ENCODE assay signal across 21 cellular contexts in the genomic region with DNA sequence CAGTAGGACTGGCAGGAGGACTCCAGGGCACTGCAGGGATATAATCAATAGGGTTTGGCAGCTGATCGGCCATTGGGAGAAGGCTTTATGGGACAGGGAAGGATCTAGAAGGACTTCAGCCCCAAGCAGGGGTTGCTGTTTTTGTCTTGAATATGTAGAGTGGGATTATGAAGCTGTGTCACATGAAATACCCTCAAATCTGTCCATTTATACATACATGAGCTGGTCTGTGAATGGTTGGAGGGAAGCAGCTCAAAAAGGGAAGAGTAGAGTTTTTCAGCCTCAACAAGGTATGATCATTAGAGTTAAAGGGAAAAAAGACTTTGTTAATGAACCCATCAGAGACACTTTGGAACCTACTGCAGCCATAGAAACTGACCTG.
DNase-seq lines count a peak whose midpoint lies in the region; ATAC-seq, FAIRE-seq and TF ChIP-seq lines count a peak whose summit lies in the region.
"Had no signal": no experiment of that assay in that cellular context is flagged by ENCODE, and none has a peak within 500 bp of the region (broad histone marks: within the 10 kb centered on the region; RNA-seq: fewer than 3 reads in every experiment).

No MANE protein-coding gene starts in this region.

- no peak overlapping the region for H3K9ac ChIP-seq in PC-3 (ENCODE audit: low read length)

- no peaks in the 10 kb centered on the region for H3K36me3 Mint-ChIP-seq in activated T-cell treated with anti-CD3 and anti-CD28 coated beads, Interleukin-2, amount 50 U/mL, for 24 hours (ENCODE audit: low read depth)
- H3K36me3 Mint-ChIP-seq in activated T-cell treated with anti-CD3 and anti-CD28 coated beads, Interleukin-2, amount 50 U/mL, for 72 hours (ENCODE audit: insufficient read depth in 2 of 2) = no peaks in the 10 kb centered on the region
- no peaks in the 10 kb centered on the region for H3K36me3 Mint-ChIP-seq in stimulated activated naive B cell treated with anti-CD40 and anti-IgM and Interleukin-4, amounts not matched to agents 10 μg/mL and 1 μg/mL and 100 μg/mL, for 72 hours
- H3K36me3 Mint-ChIP-seq: activated naive CD4-positive, alpha-beta T cell treated with anti-CD3 and anti-CD28 coated beads, Interleukin-2, amount 50 U/mL, for 72 hours had no signal

- POLR2A ChIA-PET in PC-3 (lab: Charles Lee; ENCODE audit: unreplicated experiment) = interaction anchor here (0.5 to 0.6 kb wide), 3 partner anchors 14 to 113 kb away, joined by 3 to 13 read pairs (median 4); no protein-coding TSS in a partner anchor

- H3K79me2 ChIP-seq in PC-3 (ENCODE audit: low read length) = no peaks in the 10 kb centered on the region

- no peaks in the 10 kb centered on the region for H3K27me3 Mint-ChIP-seq in activated T-cell treated with anti-CD3 and anti-CD28 coated beads, Interleukin-2, amount 50 U/mL, for 24 hours
- no peaks in the 10 kb centered on the region for H3K27me3 Mint-ChIP-seq in activated T-cell treated with anti-CD3 and anti-CD28 coated beads, Interleukin-2, amount 50 U/mL, for 72 hours (ENCODE audit: low read depth)
- H3K27me3 Mint-ChIP-seq in stimulated activated naive B cell treated with anti-CD40 and anti-IgM and Interleukin-4, amounts not matched to agents 10 μg/mL and 1 μg/mL and 100 μg/mL, for 72 hours = no peaks in the 10 kb centered on the region
- H3K27me3 Mint-ChIP-seq: stimulated activated naive CD8-positive, alpha-beta T cell treated with anti-CD3 and anti-CD28 coated beads, Interleukin-15, amount 100 ng/mL, for 72 hours had no signal

- H3K4me3 ChIP-seq in PC-3 (ENCODE audit: low read length) (peak overlapping the region; percentile 21; the same call in 1 of the 2 replicates), esophagus (ENCODE audit: low read depth in 1 of 2, low read length in 2 of 2) (no peak overlapping the region)
- H3K4me3 ChIP-seq: coronary artery, lower lobe of right lung, pancreas had no signal

- no peaks in the 10 kb centered on the region for H4K20me1 ChIP-seq in PC-3 (ENCODE audit: low read length)

- H3K4me1 Mint-ChIP-seq in activated T-cell treated with anti-CD3 and anti-CD28 coated beads, Interleukin-2, amount 50 U/mL, for 24 hours (ENCODE audit: low read depth) = peaks cover 33% of the 10 kb centered on the region
- peaks cover 56% of the 10 kb centered on the region for H3K4me1 Mint-ChIP-seq in activated T-cell treated with anti-CD3 and anti-CD28 coated beads, Interleukin-2, amount 50 U/mL, for 72 hours (ENCODE audit: low read depth)
- H3K4me1 Mint-ChIP-seq in stimulated activated naive B cell treated with anti-CD40 and anti-IgM and Interleukin-4, amounts not matched to agents 10 μg/mL and 1 μg/mL and 100 μg/mL, for 72 hours = peaks cover 15 to 20% of the 10 kb centered on the region in 2 donors

- no peak overlapping the region for H3K4me3 Mint-ChIP-seq in activated T-cell treated with anti-CD3 and anti-CD28 coated beads, Interleukin-2, amount 50 U/mL, for 24 hours
- H3K4me3 Mint-ChIP-seq in activated T-cell treated with anti-CD3 and anti-CD28 coated beads, Interleukin-2, amount 50 U/mL, for 72 hours = no peak overlapping the region
- H3K4me3 Mint-ChIP-seq in stimulated activated naive B cell treated with anti-CD40 and anti-IgM and Interleukin-4, amounts not matched to agents 10 μg/mL and 1 μg/mL and 100 μg/mL, for 72 hours = no peak overlapping the region

- H3K4me1 ChIP-seq in PC-3 (ENCODE audit: insufficient read depth, low read length) (peaks cover 36% of the 10 kb centered on the region), esophagus (ENCODE audit: control insufficient read depth in 2 of 2, insufficient read depth in 2 of 2, low read length in 1 of 2) (peaks cover 0 to 4% of the 10 kb centered on the region in 2 donors)
- H3K4me1 ChIP-seq: foreskin keratinocyte, lower lobe of right lung had no signal

- TF ChIP-seq POLR2A in H54 (IDR thresholded peaks at IDR 0.05; ENCODE audit: low read depth, low read length) = no peak

- H3K27ac ChIP-seq in PC-3 (ENCODE audit: low read length) (peak overlapping the region; percentile 47), esophagus (ENCODE audit: low read depth in 2 of 2, low read length in 1 of 2) (peak overlapping the region; percentile 28 to 54)
- H3K27ac ChIP-seq: coronary artery, foreskin keratinocyte, lower lobe of right lung, pancreas had no signal

- WGBS in esophagus, 2 donors = 59 to 75% methylated on average over 1 of the region's 1 CpG

- no peaks in the 10 kb centered on the region for H3F3A ChIP-seq in PC-3 (ENCODE audit: low read length, unreplicated experiment)

- no peaks in the 10 kb centered on the region for H3K36me3 ChIP-seq in PC-3 (ENCODE audit: low read depth, low read length)
- H3K36me3 ChIP-seq in esophagus (ENCODE audit: control insufficient read depth in 2 of 2, insufficient read depth in 2 of 2, low read length in 1 of 2) = no peaks in the 10 kb centered on the region
- H3K36me3 ChIP-seq: lower lobe of right lung, pancreas had no signal

- peak overlapping the region; percentile 77 for H3K4me2 ChIP-seq in PC-3 (ENCODE audit: low read length)

- no peaks in the 10 kb centered on the region for H3K27me3 ChIP-seq in PC-3 (ENCODE audit: low read length)
- no peaks in the 10 kb centered on the region for H3K27me3 ChIP-seq in esophagus (ENCODE audit: control insufficient read depth in 1 of 2, insufficient read depth in 2 of 2, low read length in 2 of 2)
- H3K27me3 ChIP-seq: foreskin keratinocyte, pancreas had no signal

- ATAC-seq in activated T-cell treated with anti-CD3 and anti-CD28 coated beads, Interleukin-2, amount 50 U/mL, for 72 hours (replicated peaks in 1 of 2) = no peak
- peak; percentile 7 for ATAC-seq in PC-3
- ATAC-seq in stimulated activated naive B cell treated with anti-CD40 and anti-IgM and Interleukin-4, amounts not matched to agents 10 μg/mL and 1 μg/mL and 100 μg/mL, for 72 hours (replicated peaks) = no peak
- no peak for ATAC-seq in stimulated activated naive CD8-positive, alpha-beta T cell treated with anti-CD3 and anti-CD28 coated beads, Interleukin-15, Interleukin-2, amounts not matched to agents 100 U/mL and 50 U/mL, for 24 hours
- ATAC-seq: stimulated activated naive CD8-positive, alpha-beta T cell treated with anti-CD3 and anti-CD28 coated beads, Interleukin-15, amount 100 ng/mL, for 72 hours had no signal

- no peak for FAIRE-seq in H54 (lab: Jason Lieb, UNC)
- FAIRE-seq: GM12892, pancreas had no signal

- H3K9me2 ChIP-seq in PC-3 (replicated peaks; ENCODE audit: low read length) = no peaks in the 10 kb centered on the region

- H3K9me3 ChIP-seq in PC-3 (ENCODE audit: low read length) (no peaks in the 10 kb centered on the region), esophagus (ENCODE audit: control insufficient read depth in 2 of 2, insufficient read depth in 1 of 2, low read depth in 1 of 2, low read length in 1 of 2) (no peaks in the 10 kb centered on the region)
- H3K9me3 ChIP-seq: lower lobe of right lung, pancreas had no signal

- CTCF ChIA-PET in PC-3 (lab: Charles Lee) = interaction anchor here (0.6 kb wide), 1 partner anchor 172 kb away, joined by 4 read pairs; no protein-coding TSS in a partner anchor

- no peaks in the 10 kb centered on the region for H3K9me3 Mint-ChIP-seq in activated T-cell treated with anti-CD3 and anti-CD28 coated beads, Interleukin-2, amount 50 U/mL, for 24 hours
- no peaks in the 10 kb centered on the region for H3K9me3 Mint-ChIP-seq in activated T-cell treated with anti-CD3 and anti-CD28 coated beads, Interleukin-2, amount 50 U/mL, for 72 hours
- H3K9me3 Mint-ChIP-seq in stimulated activated naive B cell treated with anti-CD40 and anti-IgM and Interleukin-4, amounts not matched to agents 10 μg/mL and 1 μg/mL and 100 μg/mL, for 72 hours = no peaks in the 10 kb centered on the region
- H3K9me3 Mint-ChIP-seq: activated naive CD4-positive, alpha-beta T cell treated with anti-CD3 and anti-CD28 coated beads, Interleukin-2, amount 50 U/mL, for 72 hours; stimulated activated naive CD8-positive, alpha-beta T cell treated with anti-CD3 and anti-CD28 coated beads, Interleukin-15, amount 100 ng/mL, for 72 hours had no signal

- no TSS peak for BruUV-seq in PC-3 (replicated peaks; lab: Mats Ljungman, UMichigan)

- intact Hi-C loops in PC-3 (cut with micrococcal nuclease) = loop anchor here (2.0 to 5.0 kb wide), 3 partner anchors 35 to 71 kb away; no protein-coding TSS in a partner anchor

- DNase-seq in activated T-cell treated with anti-CD3 and anti-CD28 coated beads, Interleukin-2, amount 50 U/mL, for 24 hours = no peak
- no peak for DNase-seq in activated T-cell treated with anti-CD3 and anti-CD28 coated beads, Interleukin-2, amount 50 U/mL, for 72 hours
- no peak for DNase-seq in PC-3
- no peak for DNase-seq in stimulated activated naive B cell treated with anti-CD40 and anti-IgM and Interleukin-4, amounts not matched to agents 10 μg/mL and 1 μg/mL and 100 μg/mL, for 72 hours
- no peak for DNase-seq in H54 (ENCODE audit: insufficient read length, low spot score)
- DNase-seq in stimulated activated naive CD8-positive, alpha-beta T cell treated with anti-CD3 and anti-CD28 coated beads, Interleukin-15, Interleukin-2, amounts not matched to agents 100 U/mL and 50 U/mL, for 24 hours = no peak
- DNase-seq in C1 segment of cervical spinal cord (lab: John Stamatoyannopoulos, UW) = no peak
- DNase-seq: activated CD4-positive, alpha-beta T cell treated with anti-CD3 and anti-CD28 coated beads, Interleukin-2, amount 50 U/mL, for 1 hour; islet precursor cell; lower lobe of right lung; NCI-H1105 treated with DMSO at 0.1 percent for 48 hours; NCI-H2107; pancreas; Right ventricle myocardium superior; stimulated activated CD4-positive, alpha-beta T cell treated with anti-CD3 and anti-CD28 coated beads, Interleukin-1b, Interleukin-23, amount 100 ng/mL, for 48 hours; stimulated activated naive CD8-positive, alpha-beta T cell treated with anti-CD3 and anti-CD28 coated beads, Interleukin-15, amount 100 ng/mL, for 72 hours had no signal

- peak overlapping the region; percentile 58 for H3K27ac Mint-ChIP-seq in activated T-cell treated with anti-CD3 and anti-CD28 coated beads, Interleukin-2, amount 50 U/mL, for 24 hours
- no peak overlapping the region for H3K27ac Mint-ChIP-seq in activated T-cell treated with anti-CD3 and anti-CD28 coated beads, Interleukin-2, amount 50 U/mL, for 72 hours
- H3K27ac Mint-ChIP-seq in stimulated activated naive B cell treated with anti-CD40 and anti-IgM and Interleukin-4, amounts not matched to agents 10 μg/mL and 1 μg/mL and 100 μg/mL, for 72 hours = peak overlapping the region; percentile 15

- H2AFZ ChIP-seq in PC-3 (ENCODE audit: low read length) = no peak overlapping the region

- no peak for TF ChIP-seq CTCF in PC-3 (conservative IDR thresholded peaks at IDR 0.05; ENCODE audit: low read depth, low read length)
